Comparison of ENCODE assay signal across 18 cellular contexts in the genomic region with DNA sequence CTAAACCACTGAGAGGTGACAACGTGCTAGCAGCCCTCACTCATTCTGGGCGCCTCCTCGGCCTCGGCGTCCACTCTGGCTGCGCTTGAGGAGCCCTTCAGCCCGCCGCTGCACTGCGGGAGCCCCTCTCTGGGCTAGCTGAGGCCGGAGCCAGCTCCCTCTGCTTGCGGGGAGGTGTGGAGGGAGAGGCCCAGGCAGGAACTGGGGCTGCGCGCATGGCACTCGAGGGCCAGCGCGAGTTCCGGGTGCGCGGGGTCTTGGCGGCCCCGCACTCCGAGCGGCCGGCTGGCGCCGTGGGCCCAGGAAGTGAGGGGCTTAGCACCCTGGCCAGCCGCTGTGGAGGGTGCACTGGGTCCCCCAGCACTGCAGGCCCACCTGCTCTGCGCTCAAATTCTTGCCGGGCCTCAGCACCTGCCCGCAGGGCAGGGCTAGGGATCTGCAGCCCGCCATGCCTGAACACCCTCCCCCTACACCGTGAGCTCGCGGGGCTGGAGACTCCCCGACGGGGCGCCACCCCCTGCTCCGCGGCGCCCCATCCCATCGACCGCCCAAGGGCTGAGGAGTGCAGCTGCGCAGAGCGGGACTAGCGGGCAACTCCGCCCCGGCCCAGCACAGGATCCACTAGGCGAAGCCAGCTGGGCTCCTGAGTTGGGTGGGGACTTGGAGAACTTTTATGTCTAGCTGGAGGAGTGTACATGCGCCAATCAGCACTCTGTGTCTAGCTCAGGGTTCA. TPM values are rescaled to one million over a fixed set of nuclear protein-coding genes. Genes with fewer than 3 reads are reported as not detected.
DNase-seq lines count a peak whose midpoint lies in the region; ATAC-seq, FAIRE-seq and TF ChIP-seq lines count a peak whose summit lies in the region.
"Had no signal": no experiment of that assay in that cellular context is flagged by ENCODE, and none has a peak within 500 bp of the region (broad histone marks: within the 10 kb centered on the region; RNA-seq: fewer than 3 reads in every experiment).

No MANE protein-coding gene starts in this region.

- WGBS in GM12878 (ENCODE audit: insufficient coverage, insufficient replicate concordance, low lambda C conversion rate, missing lambda C conversion rate) = 97% methylated on average over 44 of the region's 49 CpGs
- 99% methylated on average over 31 of the region's 49 CpGs for WGBS in HepG2 (ENCODE audit: low lambda C conversion rate)
- 74 to 85% methylated on average over 6 to 47 of the region's 49 CpGs for WGBS in testis, 2 donors
- WGBS in tibial nerve, 2 donors = 97 to 98% methylated on average over 17 to 18 of the region's 49 CpGs

- BruUV-seq in GM12878 (replicated peaks; lab: Mats Ljungman, UMichigan) (no TSS peak), HepG2 (replicated peaks; lab: Mats Ljungman, UMichigan) (no TSS peak)

- H3K27ac Mint-ChIP-seq in activated naive CD8-positive, alpha-beta T cell treated with anti-CD3 and anti-CD28 coated beads, Interleukin-2, amount 50 U/mL, for 24 hours = no peak overlapping the region
- no peak overlapping the region for H3K27ac Mint-ChIP-seq in activated naive CD8-positive, alpha-beta T cell treated with anti-CD3 and anti-CD28 coated beads for 36 hours
- H3K27ac Mint-ChIP-seq: CD4-positive, alpha-beta T cell; GM23338 had no signal

- ATAC-seq in activated naive CD8-positive, alpha-beta T cell treated with anti-CD3 and anti-CD28 coated beads, Interleukin-2, amount 50 U/mL, for 24 hours = peak; percentile 10
- ATAC-seq in GM12878 (no peak), HepG2 (peak; percentile 25), GM19397 (IDR thresholded peaks at IDR 0.05; ENCODE audit: unreplicated experiment) (no peak)
- ATAC-seq: GM23338 had no signal

- H3K36me3 ChIP-seq in GM12878 (ENCODE audit: control insufficient read depth in 2 of 2, insufficient read depth in 2 of 2, low read length in 1 of 2) = no peaks in the 10 kb centered on the region; a peak in 1 of 4 replicates
- H3K36me3 ChIP-seq in HepG2 (replicated peaks in 1 of 2; ENCODE audit: control insufficient read depth in 1 of 2, insufficient read depth in 2 of 2, low read length in 2 of 2) = no peaks in the 10 kb centered on the region
- no peaks in the 10 kb centered on the region for H3K36me3 ChIP-seq in testis (ENCODE audit: low read depth, missing control alignments)
- H3K36me3 ChIP-seq in tibial nerve = no peaks in the 10 kb centered on the region

- H3K9me3 ChIP-seq in GM12878 (replicated peaks; ENCODE audit: control insufficient read depth, insufficient read depth, low read length) (peaks cover 2% of the 10 kb centered on the region; the same call in 1 of the 3 replicates), HepG2 (ENCODE audit: low read length) (no peaks in the 10 kb centered on the region), testis (no peaks in the 10 kb centered on the region), tibial nerve (no peaks in the 10 kb centered on the region)

- H3K4me2 ChIP-seq in GM12878 (ENCODE audit: control insufficient read depth, insufficient read depth) = no peak overlapping the region
- no peak overlapping the region for H3K4me2 ChIP-seq in HepG2 (ENCODE audit: low read depth, low read length)
- H3K4me2 ChIP-seq: GM23338 had no signal

- peaks cover 2% of the 10 kb centered on the region for H3K27me3 Mint-ChIP-seq in activated naive CD8-positive, alpha-beta T cell treated with anti-CD3 and anti-CD28 coated beads, Interleukin-2, amount 50 U/mL, for 24 hours
- no peaks in the 10 kb centered on the region for H3K27me3 Mint-ChIP-seq in activated naive CD8-positive, alpha-beta T cell treated with anti-CD3 and anti-CD28 coated beads for 36 hours
- H3K27me3 Mint-ChIP-seq: B cell; CD4-positive, alpha-beta T cell had no signal

- no peak for TF ChIP-seq CTCF in GM12878 (IDR thresholded peaks at IDR 0.05 in 2 of 3, conservative IDR thresholded peaks at IDR 0.05 in 1 of 3; ENCODE audit: control insufficient read depth in 2 of 3, extremely low read depth in 1 of 3, insufficient read depth in 1 of 3, low read depth in 3 of 3, low read length in 3 of 3)
- TF ChIP-seq CTCF in HepG2 (CRISPR knock-in tag; IDR thresholded peaks at IDR 0.05) = no peak
- TF ChIP-seq CTCF in testis (IDR thresholded peaks at IDR 0.05) = no peak
- TF ChIP-seq CTCF in tibial nerve (IDR thresholded peaks at IDR 0.05) = no peak

- H4K20me1 ChIP-seq in GM12878 (ENCODE audit: control insufficient read depth, insufficient read depth) = no peaks in the 10 kb centered on the region
- no peaks in the 10 kb centered on the region for H4K20me1 ChIP-seq in HepG2 (ENCODE audit: insufficient read depth, low read length)

- H3K4me1 ChIP-seq in GM12878 (ENCODE audit: control insufficient read depth, insufficient read depth, low read length) = no peaks in the 10 kb centered on the region
- peaks cover 26% of the 10 kb centered on the region for H3K4me1 ChIP-seq in HepG2 (ENCODE audit: insufficient read depth, low read length)
- H3K4me1 ChIP-seq in testis = no peaks in the 10 kb centered on the region
- H3K4me1 ChIP-seq in tibial nerve = no peaks in the 10 kb centered on the region

- peaks cover 5% of the 10 kb centered on the region for H3K4me1 Mint-ChIP-seq in activated naive CD8-positive, alpha-beta T cell treated with anti-CD3 and anti-CD28 coated beads, Interleukin-2, amount 50 U/mL, for 24 hours
- peaks cover 2% of the 10 kb centered on the region for H3K4me1 Mint-ChIP-seq in activated naive CD8-positive, alpha-beta T cell treated with anti-CD3 and anti-CD28 coated beads for 36 hours

- no peaks in the 10 kb centered on the region for H3K9me3 Mint-ChIP-seq in activated naive CD8-positive, alpha-beta T cell treated with anti-CD3 and anti-CD28 coated beads, Interleukin-2, amount 50 U/mL, for 24 hours
- H3K9me3 Mint-ChIP-seq in activated naive CD8-positive, alpha-beta T cell treated with anti-CD3 and anti-CD28 coated beads for 36 hours = no peaks in the 10 kb centered on the region
- H3K9me3 Mint-ChIP-seq: CD4-positive, alpha-beta T cell had no signal

- POLR2A ChIA-PET in GM12878 (lab: Charles Lee) (interaction anchor here (0.6 to 1.2 kb wide), 4 partner anchors 11 to 14 kb away, joined by 3 read pairs; partner anchors contain the start of gene UBE2D2), HepG2 (lab: Yijun Ruan, JAX) (interaction anchor here (0.8 to 4.4 kb wide), 4 partner anchors 9 to 46 kb away, joined by 3 to 45 read pairs (median 8); partner anchors contain the start of gene UBE2D2)

- SMC1A ChIA-PET in GM12878 (lab: Charles Lee; ENCODE audit: uncharacterized antibody, unreplicated experiment) = interaction anchor here (0.9 to 5.0 kb wide), 2 partner anchors 15 to 121 kb away, joined by 3 to 33 read pairs; no protein-coding TSS in a partner anchor

- no peak overlapping the region for H3K4me3 ChIP-seq in GM12878
- H3K4me3 ChIP-seq in HepG2 (replicated peaks in 1 of 3; ENCODE audit: insufficient read depth in 1 of 3, low read depth in 2 of 3, low read length in 3 of 3) = no peak overlapping the region
- H3K4me3 ChIP-seq in testis = peak overlapping the region; percentile 29 to 39
- H3K4me3 ChIP-seq in tibial nerve = no peak overlapping the region
- H3K4me3 ChIP-seq: GM23338 had no signal

- H3K9ac ChIP-seq in GM12878 (ENCODE audit: control insufficient read depth, insufficient read depth, low read length) (no peak overlapping the region), HepG2 (ENCODE audit: insufficient read depth, low read depth, low read length) (no peak overlapping the region)

- TF ChIP-seq RAD21 in GM12878 (IDR thresholded peaks at IDR 0.05; ENCODE audit: insufficient read depth, low read depth, low read length) (no peak), HepG2 (CRISPR knock-in tag; IDR thresholded peaks at IDR 0.05) (no peak)

- no peak overlapping the region for H3K4me3 Mint-ChIP-seq in activated naive CD8-positive, alpha-beta T cell treated with anti-CD3 and anti-CD28 coated beads, Interleukin-2, amount 50 U/mL, for 24 hours
- H3K4me3 Mint-ChIP-seq in activated naive CD8-positive, alpha-beta T cell treated with anti-CD3 and anti-CD28 coated beads for 36 hours = no peak overlapping the region
- H3K4me3 Mint-ChIP-seq: B cell; CD4-positive, alpha-beta T cell; GM23338 had no signal

- H2AFZ ChIP-seq in GM12878 (ENCODE audit: control insufficient read depth, low read depth, low read length) (no peak overlapping the region), HepG2 (ENCODE audit: low read length) (no peak overlapping the region)
- H2AFZ ChIP-seq: GM23338 had no signal

- H3K27me3 ChIP-seq in GM12878 (replicated peaks in 1 of 2; ENCODE audit: control insufficient read depth in 2 of 2, insufficient read depth in 2 of 2, low read length in 1 of 2) (no peaks in the 10 kb centered on the region), HepG2 (ENCODE audit: control insufficient read depth in 1 of 2, insufficient read depth in 2 of 2, low read length in 2 of 2) (no peaks in the 10 kb centered on the region), testis (no peaks in the 10 kb centered on the region), tibial nerve (no peaks in the 10 kb centered on the region)

- no peak overlapping the region for H3K27ac ChIP-seq in GM12878 (ENCODE audit: control insufficient read depth, insufficient read depth)
- no peak overlapping the region for H3K27ac ChIP-seq in HepG2 (ENCODE audit: extremely low read length, insufficient read depth, low read length)
- no peak overlapping the region for H3K27ac ChIP-seq in testis
- H3K27ac ChIP-seq in tibial nerve = no peak overlapping the region
- H3K27ac ChIP-seq: HL-60 had no signal

- intact Hi-C loops in GM12878 (cut with micrococcal nuclease; ENCODE audit: unreplicated experiment) = no loop called here
- intact Hi-C loops in HepG2 (cut with micrococcal nuclease; ENCODE audit: unreplicated experiment) = no loop called here
- intact Hi-C loops in testis (cut with DNase I; ENCODE audit: low total_unique reads) = no loop called here

- no peaks in the 10 kb centered on the region for H3K79me2 ChIP-seq in GM12878 (ENCODE audit: control insufficient read depth, insufficient read depth, low read length)
- no peaks in the 10 kb centered on the region for H3K79me2 ChIP-seq in HepG2 (ENCODE audit: insufficient read depth, low read length)

- RAD21 ChIA-PET in GM12878 (lab: Charles Lee; ENCODE audit: unreplicated experiment) = no interaction called here

- CTCF ChIA-PET in GM12878 (lab: Yijun Ruan, JAX) (interaction anchor here (1.2 to 1.4 kb wide), 3 partner anchors 25 to 84 kb away, joined by 3 to 5 read pairs (median 4); no protein-coding TSS in a partner anchor), HepG2 (lab: Yijun Ruan, JAX; ENCODE audit: low intra/inter-chr PET ratio, low total read pairs) (no interaction called here)

- no peak for DNase-seq in activated naive CD8-positive, alpha-beta T cell treated with anti-CD3 and anti-CD28 coated beads, Interleukin-2, amount 50 U/mL, for 24 hours
- no peak for DNase-seq in activated naive CD8-positive, alpha-beta T cell treated with anti-CD3 and anti-CD28 coated beads for 36 hours
- DNase-seq in GM12878 (ENCODE audit: low read depth, low spot score) (no peak), HepG2 (ENCODE audit: low spot score) (no peak), testis (no peak), tibial nerve (ENCODE audit: low spot score in 2 of 2) (no peak)
- no peak for DNase-seq in central memory CD4-positive, alpha-beta T cell
- DNase-seq: 8988T, C1 segment of cervical spinal cord, Calu3, DMS 273 treated with DMSO at 0.1 percent for 48 hours, H7 had no signal

- no peak for TF ChIP-seq POLR2A in GM12878 (IDR thresholded peaks at IDR 0.05; ENCODE audit: low read depth, low read length)
- TF ChIP-seq POLR2A in HepG2 (IDR thresholded peaks at IDR 0.05; ENCODE audit: insufficient read depth in 1 of 2, low read depth in 2 of 2, low read length in 2 of 2) = 0 out of 4 replicates have a peak, but pooled peaks of 1 of the 2 experiments have one; percentile 22
- no peak for TF ChIP-seq POLR2A in testis (IDR thresholded peaks at IDR 0.05)
- TF ChIP-seq POLR2A in tibial nerve (IDR thresholded peaks at IDR 0.05) = no peak

- FAIRE-seq in GM12878 (lab: Jason Lieb, UNC) (no peak), HepG2 (lab: Jason Lieb, UNC) (no peak)
- FAIRE-seq: GM12891 had no signal

- TF ChIP-seq EP300 in GM12878 (IDR thresholded peaks at IDR 0.05; ENCODE audit: borderline replicate concordance in 1 of 2, control insufficient read depth in 1 of 2, low read depth in 2 of 2, low read length in 2 of 2) = no peak
- TF ChIP-seq EP300 in HepG2 (IDR thresholded peaks at IDR 0.05; ENCODE audit: low read depth in 2 of 2, low read length in 2 of 2) = no peak
- no peak for TF ChIP-seq EP300 in HepG2 (CRISPR knock-in tag; IDR thresholded peaks at IDR 0.05; ENCODE audit: borderline replicate concordance)
- no peak for TF ChIP-seq EP300 in tibial nerve (IDR thresholded peaks at IDR 0.05)

- in situ Hi-C loops in GM12878 (cut with MboI) = no loop called here
- in situ Hi-C loops in HepG2 (cut with HindIII; ENCODE audit: extremely low pct_ligation_motif_present, low pct_unique_long_range_greater_than_20kb) = no loop called here

- H3K36me3 Mint-ChIP-seq in activated naive CD8-positive, alpha-beta T cell treated with anti-CD3 and anti-CD28 coated beads, Interleukin-2, amount 50 U/mL, for 24 hours (ENCODE audit: low read depth) = no peaks in the 10 kb centered on the region
- H3K36me3 Mint-ChIP-seq in activated naive CD8-positive, alpha-beta T cell treated with anti-CD3 and anti-CD28 coated beads for 36 hours = no peaks in the 10 kb centered on the region

RNA-seq across cellular contexts. Expression of gene UBE2D2, which starts 11.8 kb away (rescaled TPM):
- total RNA-seq in activated naive CD8-positive, alpha-beta T cell treated with anti-CD3 and anti-CD28 coated beads for 36 hours = 100 to 1,000 TPM; 286 to 297 TPM
- 91.1 and 104 TPM in 2 replicates for total RNA-seq in GM12878 (2013; cell fraction: nucleolus; rRNA removed)
- total RNA-seq in GM12878 (2014; rRNA removed) (93.1 and 107 TPM in 2 replicates), GM12878 (2014; rRNA removed; fragmentation: Illumina TruSeq; extraction: Trizol) (134 and 136 TPM in 2 replicates), GM12878 (2021) (166 and 174 TPM in 2 replicates), HepG2 (2016; rRNA removed; fragmentation: Illumina TruSeq; extraction: Trizol) (109 and 118 TPM in 2 replicates), testis (100 to 1,000 TPM; 102 to 116 TPM), tibial nerve (100 to 1,000 TPM in 2 of 4 donors, 10 to 100 TPM in 2; 85.9 to 118 (median 99.7) TPM)
- polyA plus RNA-seq in GM12878 (2011; ENCODE audit: low read depth) = 146 TPM
- polyA plus RNA-seq in GM12878 (2011; rRNA removed) (139 and 185 TPM in 2 replicates), GM12878 (2014; fragmentation: Illumina TruSeq; extraction: Trizol) (120 and 151 TPM in 2 replicates), GM12878 (2014; fragmentation: Nextera tagmentation; extraction: Ambion mirVana) (100 to 1,000 TPM in 1 of 2 experiments, 10 to 100 TPM in 1; 58.6 to 120 TPM), GM12878 (2014; rRNA removed) (79.2 and 99.2 TPM in 2 replicates), GM12878 (2016; fragmentation: Nextera tagmentation; extraction: Ambion mirVana) (100 to 1,000 TPM; 227 to 245 TPM), HepG2 (2011; rRNA removed) (59.9 and 79.1 TPM in 2 replicates), testis (ENCODE audit: insufficient read depth, low read depth, low replicate concordance) (386 TPM)
- polyA plus RNA-seq in GM12878 (2011; cell fraction: cytosol; rRNA removed) = 40.9 and 52.0 TPM in 2 replicates
- polyA plus RNA-seq in GM12878 (2011; cell fraction: nucleus; rRNA removed) = 40.3 and 44.3 TPM in 2 replicates
- 193 and 217 TPM in 2 replicates for polyA plus RNA-seq in GM12878 (2012)
- 52.8 and 83.5 TPM in 2 replicates for polyA minus RNA-seq in GM12878 (2011; rRNA and poly(A)+ RNA removed)
- 31.5 and 44.0 TPM in 2 replicates for polyA minus RNA-seq in GM12878 (2011; cell fraction: cytosol; rRNA and poly(A)+ RNA removed)
- 20.8 and 43.4 TPM in 2 replicates for polyA minus RNA-seq in GM12878 (2011; cell fraction: nucleus; rRNA and poly(A)+ RNA removed)
- total RNA-seq in HepG2 (2016; cell fraction: cytosol; rRNA removed; fragmentation: Illumina TruSeq; extraction: Trizol; ENCODE audit: low read depth) = 111 and 139 TPM in 2 replicates
- total RNA-seq in HepG2 (2016; cell fraction: insoluble cytoplasmic fraction; rRNA removed; fragmentation: Illumina TruSeq; extraction: Trizol) = 93.2 and 113 TPM in 2 replicates
- total RNA-seq in HepG2 (2016; cell fraction: membrane; rRNA removed; fragmentation: Illumina TruSeq; extraction: Trizol) = 196 and 210 TPM in 2 replicates
- 43.4 and 55.4 TPM in 2 replicates for total RNA-seq in HepG2 (2016; cell fraction: nucleus; rRNA removed; fragmentation: Illumina TruSeq; extraction: Trizol)
- polyA plus RNA-seq in HepG2 (2011; cell fraction: cytosol; rRNA removed) = 23.8 and 37.3 TPM in 2 replicates
- polyA plus RNA-seq in HepG2 (2011; cell fraction: nucleus; rRNA removed) = 22.3 and 35.1 TPM in 2 replicates
- polyA plus RNA-seq in HepG2 (2012) = 154 and 174 TPM in 2 replicates
- polyA plus RNA-seq in HepG2 (2016; cell fraction: cytosol; fragmentation: Illumina TruSeq; extraction: Trizol; ENCODE audit: low read depth) = 266 and 332 TPM in 2 replicates
- 161 and 175 TPM in 2 replicates for polyA plus RNA-seq in HepG2 (2016; cell fraction: insoluble cytoplasmic fraction; fragmentation: Illumina TruSeq; extraction: Trizol; ENCODE audit: low read depth)
- 293 and 345 TPM in 2 replicates for polyA plus RNA-seq in HepG2 (2016; cell fraction: membrane; fragmentation: Illumina TruSeq; extraction: Trizol; ENCODE audit: low read depth)
- polyA plus RNA-seq in HepG2 (2016; cell fraction: nucleus; fragmentation: Illumina TruSeq; extraction: Trizol; ENCODE audit: insufficient read depth, low read depth) = 120 and 128 TPM in 2 replicates
- polyA minus RNA-seq in HepG2 (2011; rRNA and poly(A)+ RNA removed; ENCODE audit: low replicate concordance) = 14.5 and 25.8 TPM in 2 replicates
- polyA minus RNA-seq in HepG2 (2011; cell fraction: cytosol; rRNA and poly(A)+ RNA removed) = 41.2 and 47.5 TPM in 2 replicates
- 32.2 and 38.5 TPM in 2 replicates for polyA minus RNA-seq in HepG2 (2011; cell fraction: nucleus; rRNA and poly(A)+ RNA removed)

Comparison
In these comparisons a context has a peak if more than half of its experiments do, and no peak if none do; other contexts are left out.
1. ATAC-seq: peak in activated naive CD8-positive, alpha-beta T cell treated with anti-CD3 and anti-CD28 coated beads, Interleukin-2, amount 50 U/mL, for 24 hours (single experiment) and HepG2 (single experiment); none in GM12878 (single experiment) and GM19397 (single experiment).
2. H3K4me3 ChIP-seq: peak in testis (2 of 2); none in GM12878 (single experiment), HepG2 (0 of 3) and tibial nerve (0 of 4).